1 cellular context compared by ENCODE assay signal in genomic region chr19:21197589-21198295, GRCh38.
TF ChIP-seq lines count a peak whose summit lies in the region.

No MANE protein-coding gene starts in this region.

TF ChIP-seq in K562, 482 proteins besides CTCF, POLR2A, EP300 and RAD21 (continued from another document and continues in another):
- TF ChIP-seq, protein P1, sequence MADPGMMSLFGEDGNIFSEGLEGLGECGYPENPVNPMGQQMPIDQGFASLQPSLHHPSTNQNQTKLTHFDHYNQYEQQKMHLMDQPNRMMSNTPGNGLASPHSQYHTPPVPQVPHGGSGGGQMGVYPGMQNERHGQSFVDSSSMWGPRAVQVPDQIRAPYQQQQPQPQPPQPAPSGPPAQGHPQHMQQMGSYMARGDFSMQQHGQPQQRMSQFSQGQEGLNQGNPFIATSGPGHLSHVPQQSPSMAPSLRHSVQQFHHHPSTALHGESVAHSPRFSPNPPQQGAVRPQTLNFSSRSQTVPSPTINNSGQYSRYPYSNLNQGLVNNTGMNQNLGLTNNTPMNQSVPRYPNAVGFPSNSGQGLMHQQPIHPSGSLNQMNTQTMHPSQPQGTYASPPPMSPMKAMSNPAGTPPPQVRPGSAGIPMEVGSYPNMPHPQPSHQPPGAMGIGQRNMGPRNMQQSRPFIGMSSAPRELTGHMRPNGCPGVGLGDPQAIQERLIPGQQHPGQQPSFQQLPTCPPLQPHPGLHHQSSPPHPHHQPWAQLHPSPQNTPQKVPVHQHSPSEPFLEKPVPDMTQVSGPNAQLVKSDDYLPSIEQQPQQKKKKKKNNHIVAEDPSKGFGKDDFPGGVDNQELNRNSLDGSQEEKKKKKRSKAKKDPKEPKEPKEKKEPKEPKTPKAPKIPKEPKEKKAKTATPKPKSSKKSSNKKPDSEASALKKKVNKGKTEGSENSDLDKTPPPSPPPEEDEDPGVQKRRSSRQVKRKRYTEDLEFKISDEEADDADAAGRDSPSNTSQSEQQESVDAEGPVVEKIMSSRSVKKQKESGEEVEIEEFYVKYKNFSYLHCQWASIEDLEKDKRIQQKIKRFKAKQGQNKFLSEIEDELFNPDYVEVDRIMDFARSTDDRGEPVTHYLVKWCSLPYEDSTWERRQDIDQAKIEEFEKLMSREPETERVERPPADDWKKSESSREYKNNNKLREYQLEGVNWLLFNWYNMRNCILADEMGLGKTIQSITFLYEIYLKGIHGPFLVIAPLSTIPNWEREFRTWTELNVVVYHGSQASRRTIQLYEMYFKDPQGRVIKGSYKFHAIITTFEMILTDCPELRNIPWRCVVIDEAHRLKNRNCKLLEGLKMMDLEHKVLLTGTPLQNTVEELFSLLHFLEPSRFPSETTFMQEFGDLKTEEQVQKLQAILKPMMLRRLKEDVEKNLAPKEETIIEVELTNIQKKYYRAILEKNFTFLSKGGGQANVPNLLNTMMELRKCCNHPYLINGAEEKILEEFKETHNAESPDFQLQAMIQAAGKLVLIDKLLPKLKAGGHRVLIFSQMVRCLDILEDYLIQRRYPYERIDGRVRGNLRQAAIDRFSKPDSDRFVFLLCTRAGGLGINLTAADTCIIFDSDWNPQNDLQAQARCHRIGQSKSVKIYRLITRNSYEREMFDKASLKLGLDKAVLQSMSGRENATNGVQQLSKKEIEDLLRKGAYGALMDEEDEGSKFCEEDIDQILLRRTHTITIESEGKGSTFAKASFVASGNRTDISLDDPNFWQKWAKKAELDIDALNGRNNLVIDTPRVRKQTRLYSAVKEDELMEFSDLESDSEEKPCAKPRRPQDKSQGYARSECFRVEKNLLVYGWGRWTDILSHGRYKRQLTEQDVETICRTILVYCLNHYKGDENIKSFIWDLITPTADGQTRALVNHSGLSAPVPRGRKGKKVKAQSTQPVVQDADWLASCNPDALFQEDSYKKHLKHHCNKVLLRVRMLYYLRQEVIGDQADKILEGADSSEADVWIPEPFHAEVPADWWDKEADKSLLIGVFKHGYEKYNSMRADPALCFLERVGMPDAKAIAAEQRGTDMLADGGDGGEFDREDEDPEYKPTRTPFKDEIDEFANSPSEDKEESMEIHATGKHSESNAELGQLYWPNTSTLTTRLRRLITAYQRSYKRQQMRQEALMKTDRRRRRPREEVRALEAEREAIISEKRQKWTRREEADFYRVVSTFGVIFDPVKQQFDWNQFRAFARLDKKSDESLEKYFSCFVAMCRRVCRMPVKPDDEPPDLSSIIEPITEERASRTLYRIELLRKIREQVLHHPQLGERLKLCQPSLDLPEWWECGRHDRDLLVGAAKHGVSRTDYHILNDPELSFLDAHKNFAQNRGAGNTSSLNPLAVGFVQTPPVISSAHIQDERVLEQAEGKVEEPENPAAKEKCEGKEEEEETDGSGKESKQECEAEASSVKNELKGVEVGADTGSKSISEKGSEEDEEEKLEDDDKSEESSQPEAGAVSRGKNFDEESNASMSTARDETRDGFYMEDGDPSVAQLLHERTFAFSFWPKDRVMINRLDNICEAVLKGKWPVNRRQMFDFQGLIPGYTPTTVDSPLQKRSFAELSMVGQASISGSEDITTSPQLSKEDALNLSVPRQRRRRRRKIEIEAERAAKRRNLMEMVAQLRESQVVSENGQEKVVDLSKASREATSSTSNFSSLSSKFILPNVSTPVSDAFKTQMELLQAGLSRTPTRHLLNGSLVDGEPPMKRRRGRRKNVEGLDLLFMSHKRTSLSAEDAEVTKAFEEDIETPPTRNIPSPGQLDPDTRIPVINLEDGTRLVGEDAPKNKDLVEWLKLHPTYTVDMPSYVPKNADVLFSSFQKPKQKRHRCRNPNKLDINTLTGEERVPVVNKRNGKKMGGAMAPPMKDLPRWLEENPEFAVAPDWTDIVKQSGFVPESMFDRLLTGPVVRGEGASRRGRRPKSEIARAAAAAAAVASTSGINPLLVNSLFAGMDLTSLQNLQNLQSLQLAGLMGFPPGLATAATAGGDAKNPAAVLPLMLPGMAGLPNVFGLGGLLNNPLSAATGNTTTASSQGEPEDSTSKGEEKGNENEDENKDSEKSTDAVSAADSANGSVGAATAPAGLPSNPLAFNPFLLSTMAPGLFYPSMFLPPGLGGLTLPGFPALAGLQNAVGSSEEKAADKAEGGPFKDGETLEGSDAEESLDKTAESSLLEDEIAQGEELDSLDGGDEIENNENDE (IDR thresholded peaks at IDR 0.05; ENCODE audit: low read depth, low read length), result no peak
- TF ChIP-seq PPARD (CRISPR knock-in tag; IDR thresholded peaks at IDR 0.05), result no peak
- no peak for TF ChIP-seq GABPB1 (CRISPR knock-in tag; IDR thresholded peaks at IDR 0.05)
- peak; percentile 92 for TF ChIP-seq SMAD4 (CRISPR knock-in tag; conservative IDR thresholded peaks at IDR 0.05)
- no peak for TF ChIP-seq RCOR1 (IDR thresholded peaks at IDR 0.05; ENCODE audit: borderline replicate concordance in 1 of 2, low read depth in 2 of 2, low read length in 2 of 2)
- TF ChIP-seq MED1 (CRISPR knock-in tag; IDR thresholded peaks at IDR 0.05; ENCODE audit: borderline replicate concordance), result no peak
- TF ChIP-seq ZEB2 (IDR thresholded peaks at IDR 0.05), result no peak
- TF ChIP-seq PHF21A (IDR thresholded peaks at IDR 0.05; ENCODE audit: borderline replicate concordance, low read depth), result no peak
- TF ChIP-seq ELF1 (tag; IDR thresholded peaks at IDR 0.05), result no peak
- TF ChIP-seq, protein P2, sequence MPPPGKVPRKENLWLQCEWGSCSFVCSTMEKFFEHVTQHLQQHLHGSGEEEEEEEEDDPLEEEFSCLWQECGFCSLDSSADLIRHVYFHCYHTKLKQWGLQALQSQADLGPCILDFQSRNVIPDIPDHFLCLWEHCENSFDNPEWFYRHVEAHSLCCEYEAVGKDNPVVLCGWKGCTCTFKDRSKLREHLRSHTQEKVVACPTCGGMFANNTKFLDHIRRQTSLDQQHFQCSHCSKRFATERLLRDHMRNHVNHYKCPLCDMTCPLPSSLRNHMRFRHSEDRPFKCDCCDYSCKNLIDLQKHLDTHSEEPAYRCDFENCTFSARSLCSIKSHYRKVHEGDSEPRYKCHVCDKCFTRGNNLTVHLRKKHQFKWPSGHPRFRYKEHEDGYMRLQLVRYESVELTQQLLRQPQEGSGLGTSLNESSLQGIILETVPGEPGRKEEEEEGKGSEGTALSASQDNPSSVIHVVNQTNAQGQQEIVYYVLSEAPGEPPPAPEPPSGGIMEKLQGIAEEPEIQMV (tag; conservative IDR thresholded peaks at IDR 0.05; ENCODE audit: low read depth), result no peak
- TF ChIP-seq STAT5B (CRISPR knock-in tag; IDR thresholded peaks at IDR 0.05), result no peak
- peak; percentile 99 for TF ChIP-seq ZBTB33 (CRISPR knock-in tag; IDR thresholded peaks at IDR 0.05)
- no peak for TF ChIP-seq SRSF3 (IDR thresholded peaks at IDR 0.05; ENCODE audit: insufficient read depth, low read length)
- TF ChIP-seq POLR2G (IDR thresholded peaks at IDR 0.05; ENCODE audit: low read depth, low read length), result no peak
- TF ChIP-seq, protein P3, sequence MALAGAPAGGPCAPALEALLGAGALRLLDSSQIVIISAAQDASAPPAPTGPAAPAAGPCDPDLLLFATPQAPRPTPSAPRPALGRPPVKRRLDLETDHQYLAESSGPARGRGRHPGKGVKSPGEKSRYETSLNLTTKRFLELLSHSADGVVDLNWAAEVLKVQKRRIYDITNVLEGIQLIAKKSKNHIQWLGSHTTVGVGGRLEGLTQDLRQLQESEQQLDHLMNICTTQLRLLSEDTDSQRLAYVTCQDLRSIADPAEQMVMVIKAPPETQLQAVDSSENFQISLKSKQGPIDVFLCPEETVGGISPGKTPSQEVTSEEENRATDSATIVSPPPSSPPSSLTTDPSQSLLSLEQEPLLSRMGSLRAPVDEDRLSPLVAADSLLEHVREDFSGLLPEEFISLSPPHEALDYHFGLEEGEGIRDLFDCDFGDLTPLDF (CRISPR knock-in tag; IDR thresholded peaks at IDR 0.05), result no peak
- TF ChIP-seq RFX1 (IDR thresholded peaks at IDR 0.05), result no peak
- TF ChIP-seq ZNF785 (CRISPR knock-in tag; IDR thresholded peaks at IDR 0.05), result no peak
- TF ChIP-seq, protein P4, sequence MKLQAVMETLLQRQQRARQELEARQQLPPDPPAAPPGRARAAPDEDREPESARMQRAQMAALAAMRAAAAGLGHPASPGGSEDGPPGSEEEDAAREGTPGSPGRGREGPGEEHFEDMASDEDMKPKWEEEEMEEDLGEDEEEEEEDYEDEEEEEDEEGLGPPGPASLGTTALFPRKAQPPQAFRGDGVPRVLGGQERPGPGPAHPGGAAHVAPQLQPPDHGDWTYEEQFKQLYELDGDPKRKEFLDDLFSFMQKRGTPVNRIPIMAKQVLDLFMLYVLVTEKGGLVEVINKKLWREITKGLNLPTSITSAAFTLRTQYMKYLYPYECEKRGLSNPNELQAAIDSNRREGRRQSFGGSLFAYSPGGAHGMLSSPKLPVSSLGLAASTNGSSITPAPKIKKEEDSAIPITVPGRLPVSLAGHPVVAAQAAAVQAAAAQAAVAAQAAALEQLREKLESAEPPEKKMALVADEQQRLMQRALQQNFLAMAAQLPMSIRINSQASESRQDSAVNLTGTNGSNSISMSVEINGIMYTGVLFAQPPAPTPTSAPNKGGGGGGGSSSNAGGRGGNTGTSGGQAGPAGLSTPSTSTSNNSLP (IDR thresholded peaks at IDR 0.05; ENCODE audit: borderline replicate concordance, low read depth, low read length), result no peak
- TF ChIP-seq KHSRP (IDR thresholded peaks at IDR 0.05), result no peak
- TF ChIP-seq, protein P5, sequence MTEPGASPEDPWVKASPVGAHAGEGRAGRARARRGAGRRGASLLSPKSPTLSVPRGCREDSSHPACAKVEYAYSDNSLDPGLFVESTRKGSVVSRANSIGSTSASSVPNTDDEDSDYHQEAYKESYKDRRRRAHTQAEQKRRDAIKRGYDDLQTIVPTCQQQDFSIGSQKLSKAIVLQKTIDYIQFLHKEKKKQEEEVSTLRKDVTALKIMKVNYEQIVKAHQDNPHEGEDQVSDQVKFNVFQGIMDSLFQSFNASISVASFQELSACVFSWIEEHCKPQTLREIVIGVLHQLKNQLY (CRISPR knock-in tag; conservative IDR thresholded peaks at IDR 0.05), result no peak
- TF ChIP-seq NCOA4 (IDR thresholded peaks at IDR 0.05; ENCODE audit: partially characterized antibody), result no peak
- no peak for TF ChIP-seq TAF1 (IDR thresholded peaks at IDR 0.05; ENCODE audit: control insufficient read depth, extremely low read depth, insufficient read depth, low read length, severe bottlenecking)
- TF ChIP-seq ZNF764 (CRISPR knock-in tag; IDR thresholded peaks at IDR 0.05; ENCODE audit: low read depth), result no peak
- no peak for TF ChIP-seq TSC22D4 (tag; IDR thresholded peaks at IDR 0.05)
- peak; percentile 59 for TF ChIP-seq EP400 (IDR thresholded peaks at IDR 0.05)
- TF ChIP-seq MYBL2 (IDR thresholded peaks at IDR 0.05; ENCODE audit: low read depth), result peak; percentile 17; the same call in 1 of the 2 replicates
- TF ChIP-seq MYBL2 (CRISPR knock-in tag; IDR thresholded peaks at IDR 0.05; ENCODE audit: borderline replicate concordance), result no peak
- no peak for TF ChIP-seq NEUROD1 (IDR thresholded peaks at IDR 0.05; ENCODE audit: borderline replicate concordance, low read depth, low read length, partially characterized antibody)
- no peak for TF ChIP-seq SNAPC5 (CRISPR knock-in tag; IDR thresholded peaks at IDR 0.05)
- TF ChIP-seq ZNF124 (CRISPR knock-in tag; IDR thresholded peaks at IDR 0.05), result no peak
- no peak for TF ChIP-seq BRF2 (IDR thresholded peaks at IDR 0.05; ENCODE audit: borderline replicate concordance, insufficient read depth, insufficient read length)
- TF ChIP-seq BMI1 (IDR thresholded peaks at IDR 0.05; ENCODE audit: low read length), result no peak
- TF ChIP-seq SMARCA4 (IDR thresholded peaks at IDR 0.05), result peak; percentile 90
- TF ChIP-seq ELK1 (CRISPR knock-in tag; IDR thresholded peaks at IDR 0.05), result no peak
- TF ChIP-seq SMARCA5 (IDR thresholded peaks at IDR 0.05), result no peak
- no peak for TF ChIP-seq CBFB (CRISPR knock-in tag; IDR thresholded peaks at IDR 0.05)
- TF ChIP-seq KDM4B (IDR thresholded peaks at IDR 0.05; ENCODE audit: borderline replicate concordance in 2 of 2, low read depth in 1 of 2), result no peak
- TF ChIP-seq ZBTB17 (CRISPR knock-in tag; IDR thresholded peaks at IDR 0.05), result no peak
- no peak for TF ChIP-seq CCAR2 (IDR thresholded peaks at IDR 0.05; ENCODE audit: low read depth, low read length)
